ENCODE assay signal across 20 cellular contexts in the genomic region with DNA sequence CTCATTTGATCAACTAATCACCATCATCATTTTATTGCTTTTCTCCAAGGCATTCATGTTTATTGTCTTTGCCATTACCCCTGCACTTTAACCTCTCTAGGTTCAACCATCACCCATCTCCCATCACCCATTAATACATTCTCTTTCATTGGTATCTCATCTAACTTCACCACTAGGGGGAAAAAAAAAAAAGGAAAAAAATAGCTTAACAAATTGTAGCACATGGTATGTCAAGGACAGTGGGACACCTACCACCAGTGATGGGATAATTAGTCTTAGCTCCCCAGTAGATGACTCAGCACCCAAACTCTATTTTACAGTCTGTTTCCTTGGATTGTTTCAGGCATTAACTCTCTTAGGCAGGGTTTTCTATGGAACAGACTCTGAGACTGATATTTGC.
"Had no signal": no experiment of that assay in that cellular context is flagged by ENCODE, and none has a peak within 500 bp of the region (broad histone marks: within the 10 kb centered on the region; RNA-seq: fewer than 3 reads in every experiment).

No MANE protein-coding gene starts in this region.

- H3K9me3 ChIP-seq: gastroesophageal sphincter, tibial artery had no signal

- H3K4me1 ChIP-seq: gastroesophageal sphincter, parathyroid adenoma, tibial artery had no signal

- H3K9ac ChIP-seq: parathyroid adenoma had no signal

- H3K27ac Mint-ChIP-seq: activated CD4-positive, alpha-beta T cell treated with anti-CD3 and anti-CD28 coated beads, Interleukin-2, amount 10 ng/mL, durations not matched to agents 7 days and 5 days; activated naive CD8-positive, alpha-beta T cell; naive thymus-derived CD4-positive, alpha-beta T cell; stimulated activated naive B cell treated with anti-CD40 and anti-IgM and Interleukin-4, amounts not matched to agents 10 μg/mL and 1 μg/mL and 100 μg/mL, for 72 hours had no signal

- H3K79me2 ChIP-seq: parathyroid adenoma had no signal

- ATAC-seq: gastroesophageal sphincter; mucosa of descending colon; naive thymus-derived CD4-positive, alpha-beta T cell; stimulated activated naive B cell treated with anti-CD40 and anti-IgM and Interleukin-4, amounts not matched to agents 10 μg/mL and 1 μg/mL and 100 μg/mL, for 72 hours had no signal

- H2AFZ ChIP-seq: parathyroid adenoma had no signal

- H3K27me3 Mint-ChIP-seq: activated CD4-positive, alpha-beta T cell treated with anti-CD3 and anti-CD28 coated beads, Interleukin-2, amount 10 ng/mL, durations not matched to agents 7 days and 5 days; activated naive CD8-positive, alpha-beta T cell; central memory CD8-positive, alpha-beta T cell; naive thymus-derived CD4-positive, alpha-beta T cell; stimulated activated naive B cell treated with anti-CD40 and anti-IgM and Interleukin-4, amounts not matched to agents 10 μg/mL and 1 μg/mL and 100 μg/mL, for 72 hours had no signal

- H3K4me3 ChIP-seq: gastroesophageal sphincter, mucosa of descending colon, tibial artery had no signal

- H3K36me3 Mint-ChIP-seq: activated naive CD8-positive, alpha-beta T cell; naive thymus-derived CD4-positive, alpha-beta T cell; stimulated activated naive B cell treated with anti-CD40 and anti-IgM and Interleukin-4, amounts not matched to agents 10 μg/mL and 1 μg/mL and 100 μg/mL, for 72 hours had no signal

- H3K27ac ChIP-seq: brain microvascular endothelial cell, gastroesophageal sphincter, neutrophil, parathyroid adenoma, tibial artery had no signal

- DNase-seq: activated CD4-positive, alpha-beta T cell treated with anti-CD3 and anti-CD28 coated beads, Interleukin-2, amount 10 ng/mL, durations not matched to agents 7 days and 5 days; activated CD4-positive, CD25-positive, alpha-beta regulatory T cell; activated CD8-positive, alpha-beta memory T cell treated with anti-CD3 and anti-CD28 coated beads for 24 hours; activated gamma-delta T cell treated with Interleukin-2 at 50 U/mL for 16 hours; anterior cingulate cortex; brain microvascular endothelial cell; cortex of kidney; effector CD8-positive, alpha-beta T cell; mucosa of descending colon; naive thymus-derived CD4-positive, alpha-beta T cell; stimulated activated CD4-positive, alpha-beta T cell treated with anti-CD3 and anti-CD28 coated beads, Interleukin-15, amount 100 ng/mL, for 24 hours; stimulated activated CD4-positive, alpha-beta T cell treated with anti-CD3 and anti-CD28 coated beads, Interleukin-4, amount 100 ng/mL, for 1 hour; stimulated activated naive B cell treated with anti-CD40 and anti-IgM and Interleukin-4, amounts not matched to agents 10 μg/mL and 1 μg/mL and 100 μg/mL, for 72 hours; SW 1271; tibial artery had no signal

- H3K36me3 ChIP-seq: brain microvascular endothelial cell, gastroesophageal sphincter, neutrophil, tibial artery had no signal

- H3K4me3 Mint-ChIP-seq: activated CD4-positive, alpha-beta T cell treated with anti-CD3 and anti-CD28 coated beads, Interleukin-2, amount 10 ng/mL, durations not matched to agents 7 days and 5 days; activated naive CD8-positive, alpha-beta T cell; central memory CD8-positive, alpha-beta T cell; naive thymus-derived CD4-positive, alpha-beta T cell; stimulated activated naive B cell treated with anti-CD40 and anti-IgM and Interleukin-4, amounts not matched to agents 10 μg/mL and 1 μg/mL and 100 μg/mL, for 72 hours had no signal

- H3K27me3 ChIP-seq: brain microvascular endothelial cell, gastroesophageal sphincter, neutrophil, tibial artery had no signal

- H3K4me1 Mint-ChIP-seq: activated CD4-positive, alpha-beta T cell treated with anti-CD3 and anti-CD28 coated beads, Interleukin-2, amount 10 ng/mL, durations not matched to agents 7 days and 5 days; central memory CD8-positive, alpha-beta T cell; naive thymus-derived CD4-positive, alpha-beta T cell; stimulated activated naive B cell treated with anti-CD40 and anti-IgM and Interleukin-4, amounts not matched to agents 10 μg/mL and 1 μg/mL and 100 μg/mL, for 72 hours had no signal
